8 cellular contexts compared by ENCODE assay signal in genomic region chr6:31548423-31548873, GRCh38. TPM values are rescaled to one million over a fixed set of nuclear protein-coding genes. Genes with fewer than 3 reads are reported as not detected.
DNase-seq lines count a peak whose midpoint lies in the region; ATAC-seq and TF ChIP-seq lines count a peak whose summit lies in the region.

No MANE protein-coding gene starts in this region.

- peak overlapping the region; percentile 76 for H3K9ac ChIP-seq in NT2/D1 (ENCODE audit: insufficient read length, low read depth)

- no peaks in the 10 kb centered on the region for H3K27me3 ChIP-seq in CD4-positive, alpha-beta memory T cell (ENCODE audit: insufficient read depth, low read length)
- no peaks in the 10 kb centered on the region for H3K27me3 ChIP-seq in NT2/D1 (ENCODE audit: insufficient read depth, insufficient read length)
- H3K27me3 ChIP-seq in effector memory CD4-positive, alpha-beta T cell (replicated peaks; ENCODE audit: control insufficient read depth, insufficient read depth, low read length, poor library complexity, severe bottlenecking) = no peaks in the 10 kb centered on the region
- H3K27me3 ChIP-seq in neutrophil = no peaks in the 10 kb centered on the region

- no peak for TF ChIP-seq CTCF in neutrophil (IDR thresholded peaks at IDR 0.05)

- peaks cover 4% of the 10 kb centered on the region for H3K36me3 ChIP-seq in CD4-positive, alpha-beta memory T cell (ENCODE audit: insufficient read depth, low read length)
- H3K36me3 ChIP-seq in NT2/D1 (ENCODE audit: insufficient read depth, insufficient read length, low read length) (peaks cover 24% of the 10 kb centered on the region), neutrophil (no peaks in the 10 kb centered on the region)
- no peaks in the 10 kb centered on the region for H3K36me3 ChIP-seq in effector memory CD4-positive, alpha-beta T cell (ENCODE audit: control insufficient read depth, insufficient read depth, low read length)

- no peaks in the 10 kb centered on the region for H3K9me3 Mint-ChIP-seq in CD4-positive, alpha-beta memory T cell

- peaks cover 20 to 37% (median 28%) of the 10 kb centered on the region in 4 donors for H3K4me1 Mint-ChIP-seq in CD4-positive, alpha-beta memory T cell

- no peak for ATAC-seq in HG03280 (IDR thresholded peaks at IDR 0.05; ENCODE audit: unreplicated experiment)

- H3K27ac ChIP-seq in CD4-positive, alpha-beta memory T cell (ENCODE audit: low read depth, low read length) = peak overlapping the region; percentile 85
- peak overlapping the region; percentile 22 for H3K27ac ChIP-seq in effector memory CD4-positive, alpha-beta T cell (ENCODE audit: insufficient read depth, low read length, poor library complexity, severe bottlenecking)
- peak overlapping the region; percentile 89 for H3K27ac ChIP-seq in neutrophil

- H3K27ac Mint-ChIP-seq in CD4-positive, alpha-beta memory T cell = peak overlapping the region; percentile 70 to 99 (median 93)

- no peaks in the 10 kb centered on the region for H3K9me3 ChIP-seq in CD4-positive, alpha-beta memory T cell (ENCODE audit: control insufficient read depth in 1 of 2, low read length in 2 of 2)
- H3K9me3 ChIP-seq in NT2/D1 (ENCODE audit: insufficient read depth, low read length) (no peaks in the 10 kb centered on the region), neutrophil (no peaks in the 10 kb centered on the region)
- H3K9me3 ChIP-seq in effector memory CD4-positive, alpha-beta T cell (ENCODE audit: control insufficient read depth, low read length) = no peaks in the 10 kb centered on the region

- H3K4me3 Mint-ChIP-seq in CD4-positive, alpha-beta memory T cell = peak overlapping the region in 2 of 8 donors; percentile 22 to 54

- CTCF ChIA-PET in CD4-positive, alpha-beta memory T cell (lab: Charles Lee; ENCODE audit: partially characterized antibody) = interaction anchor here (0.8 to 35.1 kb wide), 9 partner anchors 9 to 282 kb away, joined by 3 to 1152 read pairs (median 7); partner anchors contain the start of genes LST1, LTB, NCR3 and TNF

- DNase-seq in CD4-positive, alpha-beta memory T cell = no peak
- DNase-seq in NT2/D1 (ENCODE audit: low read depth, low spot score) (no peak), NCI-H2029 treated with DMSO at 0.1 percent for 48 hours (lab: John Stamatoyannopoulos, UW) (no peak), NCI-H526 (lab: John Stamatoyannopoulos, UW) (no peak)
- DNase-seq in effector memory CD4-positive, alpha-beta T cell = no peak
- DNase-seq in stimulated activated naive CD4-positive, alpha-beta T cell (lab: John Stamatoyannopoulos, UW) = no peak

- H3K27me3 Mint-ChIP-seq in CD4-positive, alpha-beta memory T cell = no peaks in the 10 kb centered on the region

- intact Hi-C loops in CD4-positive, alpha-beta memory T cell (cut with micrococcal nuclease) = loop anchor here (5.0 kb wide), 1 partner anchor 409 kb away; the partner anchor contains the start of genes NELFE and SKIC2

- peaks cover 0 to 9% of the 10 kb centered on the region in 2 donors for H3K36me3 Mint-ChIP-seq in CD4-positive, alpha-beta memory T cell

- H3K4me1 ChIP-seq in CD4-positive, alpha-beta memory T cell (ENCODE audit: insufficient read depth, low read length) = peaks cover 35% of the 10 kb centered on the region
- H3K4me1 ChIP-seq in NT2/D1 (ENCODE audit: insufficient read depth, insufficient read length) = peaks cover 7% of the 10 kb centered on the region
- peaks cover 16% of the 10 kb centered on the region for H3K4me1 ChIP-seq in effector memory CD4-positive, alpha-beta T cell (ENCODE audit: control insufficient read depth, insufficient read depth, low read length, poor library complexity, severe bottlenecking)
- peaks cover 57 to 59% of the 10 kb centered on the region in 2 experiments for H3K4me1 ChIP-seq in neutrophil (ENCODE audit: control insufficient read depth in 1 of 2, insufficient read depth in 1 of 2, low read depth in 1 of 2, low read length in 1 of 2)

- POLR2A ChIA-PET in CD4-positive, alpha-beta memory T cell (lab: Charles Lee; ENCODE audit: partially characterized antibody) = interaction anchor here (0.8 to 52.5 kb wide), 6 partner anchors 9 to 117 kb away, joined by 3 to 3597 read pairs (median 5); partner anchors contain the start of genes GPANK1, LST1, LTA and LTB

- no peak overlapping the region for H3K4me3 ChIP-seq in CD4-positive, alpha-beta memory T cell (ENCODE audit: low read length in 2 of 2)
- H3K4me3 ChIP-seq in NT2/D1 (ENCODE audit: insufficient read length, low read depth) = peak overlapping the region; percentile 40
- H3K4me3 ChIP-seq in effector memory CD4-positive, alpha-beta T cell (ENCODE audit: insufficient read depth, low read depth, low read length, poor library complexity, severe bottlenecking) = no peak overlapping the region
- H3K4me3 ChIP-seq in neutrophil (ENCODE audit: low read depth in 1 of 2, low read length in 1 of 2) = peak overlapping the region in 1 of 2 experiments; percentile 64

RNA-seq across cellular contexts. Expression of gene NFKBIL1, which starts 1.0 kb away (rescaled TPM):
- total RNA-seq in CD4-positive, alpha-beta memory T cell = 10 to 100 TPM in 1 of 2 experiments, 1 to 10 TPM in 1; 9.8 to 13.3 TPM
- polyA plus RNA-seq in CD4-positive, alpha-beta memory T cell = 1 to 10 TPM; 5.7 to 7.4 TPM

RNA-seq across cellular contexts. Expression of gene ATP6V1G2, which starts 2.0 kb away (rescaled TPM):
- 1 to 10 TPM; 6.0 to 7.2 TPM for total RNA-seq in CD4-positive, alpha-beta memory T cell
- polyA plus RNA-seq in CD4-positive, alpha-beta memory T cell = under 1 TPM; 0.84 to 1.00 TPM

RNA-seq across cellular contexts. Expression of gene DDX39B, which starts 6.6 kb away (rescaled TPM):
- 100 to 1,000 TPM; 729 to 737 TPM for total RNA-seq in CD4-positive, alpha-beta memory T cell
- 10 to 100 TPM; 65.6 to 94.3 TPM for polyA plus RNA-seq in CD4-positive, alpha-beta memory T cell

RNA-seq across cellular contexts. Expression of gene MCCD1, which starts 19.7 kb away (rescaled TPM):
- not detected for total RNA-seq in CD4-positive, alpha-beta memory T cell
- polyA plus RNA-seq in CD4-positive, alpha-beta memory T cell = not detected

RNA-seq across cellular contexts. Expression of gene LTA, which starts 23.6 kb away (rescaled TPM):
- 10 to 100 TPM; 17.3 to 17.5 TPM for total RNA-seq in CD4-positive, alpha-beta memory T cell
- polyA plus RNA-seq in CD4-positive, alpha-beta memory T cell = 10 to 100 TPM; 27.7 to 31.1 TPM

Comparison
In these comparisons a context has a peak if more than half of its experiments do, and no peak if none do; other contexts are left out.
1. H3K27ac ChIP-seq: peak in every context shown above with its lines; median percentile 89 in neutrophil; 85 in CD4-positive, alpha-beta memory T cell; 22 in effector memory CD4-positive, alpha-beta T cell.